In genomic region chr21:43467785-43468184, GRCh38 we compare ENCODE assay signal across 2 cellular contexts.
TF ChIP-seq lines count a peak whose summit lies in the region.

No MANE protein-coding gene starts in this region.

TF ChIP-seq in IMR-90, 13 proteins besides CTCF, POLR2A, EP300 and RAD21:
- TF ChIP-seq CEBPB (IDR thresholded peaks at IDR 0.05; ENCODE audit: low read depth, low read length), result no peak
- TF ChIP-seq MXI1 (IDR thresholded peaks at IDR 0.05; ENCODE audit: borderline replicate concordance, low read depth, low read length), result no peak
- no peak for TF ChIP-seq RCOR1 (IDR thresholded peaks at IDR 0.05; ENCODE audit: insufficient replicate concordance, low read length)
- TF ChIP-seq BHLHE40 (IDR thresholded peaks at IDR 0.05; ENCODE audit: low read depth, low read length), result no peak
- TF ChIP-seq USF2 (IDR thresholded peaks at IDR 0.05; ENCODE audit: low read depth, low read length), result no peak
- TF ChIP-seq CHD1 (IDR thresholded peaks at IDR 0.05; ENCODE audit: low read depth, low read length), result no peak
- TF ChIP-seq FOS (IDR thresholded peaks at IDR 0.05; ENCODE audit: low read depth, low read length), result no peak
- TF ChIP-seq MAFK (IDR thresholded peaks at IDR 0.05; ENCODE audit: low read depth, low read length), result no peak
- no peak for TF ChIP-seq SMC3 (IDR thresholded peaks at IDR 0.05; ENCODE audit: low read depth, low read length)
- TF ChIP-seq MAZ (IDR thresholded peaks at IDR 0.05; ENCODE audit: borderline replicate concordance, low read depth, low read length), result no peak
TF ChIP-seq in IMR-90: peak in this region for 0.

TF ChIP-seq in H1, 55 proteins besides CTCF, POLR2A, EP300 and RAD21:
- no peak for TF ChIP-seq BRCA1 (IDR thresholded peaks at IDR 0.05; ENCODE audit: low read depth, low read length)
- no peak for TF ChIP-seq MAX (IDR thresholded peaks at IDR 0.05)
- TF ChIP-seq KDM5A (IDR thresholded peaks at IDR 0.05; ENCODE audit: low read length), result no peak
- TF ChIP-seq CREB1 (IDR thresholded peaks at IDR 0.05), result no peak
TF ChIP-seq in H1: peak in this region for 0.
